ENCODE assay signal across 23 cellular contexts in the genomic region with DNA sequence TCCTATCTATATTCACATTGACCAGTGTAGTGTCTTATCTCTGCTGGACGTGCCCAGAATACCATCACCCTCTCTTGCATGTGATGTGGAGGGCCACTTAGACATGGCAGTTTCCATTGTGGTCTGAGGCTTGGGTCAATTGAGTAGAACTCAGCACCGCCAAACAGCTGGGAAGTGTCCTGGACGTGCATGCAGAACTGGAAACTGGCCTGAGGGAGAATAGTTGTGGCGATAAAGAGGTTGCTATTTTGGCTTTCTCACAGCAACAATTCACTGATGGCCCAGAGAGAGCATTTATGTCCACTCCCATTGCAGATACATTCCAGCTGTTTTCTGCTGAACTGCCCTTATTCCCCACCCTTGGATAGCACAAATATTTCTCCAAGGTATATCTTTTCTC.
DNase-seq lines count a peak whose midpoint lies in the region; ATAC-seq and TF ChIP-seq lines count a peak whose summit lies in the region.
"Had no signal": no experiment of that assay in that cellular context is flagged by ENCODE, and none has a peak within 500 bp of the region (broad histone marks: within the 10 kb centered on the region; RNA-seq: fewer than 3 reads in every experiment).

No MANE protein-coding gene starts in this region.

- no peak for TF ChIP-seq POLR2A in heart left ventricle (IDR thresholded peaks at IDR 0.05)

- no peaks in the 10 kb centered on the region for H3K36me3 ChIP-seq in heart left ventricle
- H3K36me3 ChIP-seq: ascending aorta had no signal

- WGBS in heart left ventricle, 4 donors: 18 to 30% (median 20%) methylated on average over 4 of the region's 4 CpGs

- intact Hi-C loops in heart left ventricle (cut with DNase I): loop anchor here in 1 of 10 donors (10.0 kb wide), 1 partner anchor 344 kb away; a partner anchor contains a TSS

- H3K27me3 ChIP-seq in heart left ventricle: no peaks in the 10 kb centered on the region
- H3K27me3 ChIP-seq: ascending aorta, testis had no signal

- H3K27ac ChIP-seq in heart left ventricle: peak overlapping the region in 2 of 12 donors; percentile 4 to 13
- H3K27ac ChIP-seq: ascending aorta, C4-2B, epithelial cell of prostate, psoas muscle, SK-N-MC, testis had no signal

- H3K4me1 ChIP-seq in heart left ventricle: peaks cover 0 to 22% (median 9%) of the 10 kb centered on the region in 12 donors
- H3K4me1 ChIP-seq: ascending aorta, psoas muscle had no signal

- peak; percentile 75 to 92 (median 83) for ATAC-seq in heart left ventricle
- ATAC-seq: activated naive CD4-positive, alpha-beta T cell treated with anti-CD3 and anti-CD28 coated beads, Interleukin-2, amount 50 U/mL, for 72 hours; left lobe of liver; psoas muscle; stimulated activated naive B cell treated with anti-CD40 and anti-IgM and Interleukin-4, amounts not matched to agents 10 μg/mL and 1 μg/mL and 100 μg/mL, for 72 hours; T-helper 17 cell had no signal

- TF ChIP-seq CTCF in heart left ventricle (IDR thresholded peaks at IDR 0.05) (no peak), GM10248 (IDR thresholded peaks at IDR 0.05; ENCODE audit: control extremely low read depth, extremely low read depth, low read depth, missing control alignments) (no peak)

- POLR2A ChIA-PET in GM10248 (lab: Yijun Ruan, JAX): no interaction called here

- no peak overlapping the region for H3K4me3 ChIP-seq in heart left ventricle
- H3K4me3 ChIP-seq: ascending aorta, psoas muscle, SK-N-MC, smooth muscle cell, testis had no signal

- CTCF ChIA-PET in GM10248 (lab: Yijun Ruan, JAX): interaction anchor here (1.1 to 1.8 kb wide), 7 partner anchors 8 to 337 kb away, joined by 3 to 9 read pairs (median 3); no protein-coding TSS in a partner anchor

- H3K9me3 ChIP-seq in heart left ventricle: peaks cover 0 to 7% (median 0%) of the 10 kb centered on the region in 12 donors
- H3K9me3 ChIP-seq: ascending aorta, psoas muscle, testis had no signal

- DNase-seq in AG08395 (ENCODE audit: low spot score): peak; percentile 22
- peak; percentile 70 for DNase-seq in M059J (ENCODE audit: low read depth)
- DNase-seq in heart left ventricle: peak; percentile 54 to 75 (median 66)
- peak; percentile 87 for DNase-seq in myocyte (ENCODE audit: low read depth)
- no peak for DNase-seq in iPS-NIHi11 (ENCODE audit: low spot score)
- DNase-seq in HT-29 (ENCODE audit: low spot score): no peak
- DNase-seq in GM10248 (ENCODE audit: extremely low spot score): no peak
- no peak for DNase-seq in DMS79 treated with DMSO at 0.1 percent for 48 hours (lab: John Stamatoyannopoulos, UW)
- DNase-seq: activated CD4-positive, alpha-beta T cell treated with anti-CD3 and anti-CD28 coated beads for 4 hours; Calu3; NCI-H1417; NCI-H524; psoas muscle; stimulated activated naive B cell treated with anti-CD40 and anti-IgM and Interleukin-4, amounts not matched to agents 10 μg/mL and 1 μg/mL and 100 μg/mL, for 72 hours; T-helper 17 cell; testis had no signal

Comparison
In these comparisons a context has a peak if more than half of its experiments do, and no peak if none do; other contexts are left out.
1. DNase-seq: peak in AG08395 (single experiment), M059J (single experiment), heart left ventricle (5 of 5) and myocyte (single experiment); none in iPS-NIHi11 (single experiment), HT-29 (single experiment), GM10248 (single experiment) and DMS79 treated with DMSO at 0.1 percent for 48 hours (single experiment).